Comparison of ENCODE assay signal across 12 cellular contexts in genomic region chr19:43751466-43752220, GRCh38. TPM values are rescaled to one million over a fixed set of nuclear protein-coding genes. Genes with fewer than 3 reads are reported as not detected.
DNase-seq lines count a peak whose midpoint lies in the region; ATAC-seq and TF ChIP-seq lines count a peak whose summit lies in the region.
"Had no signal": no experiment of that assay in that cellular context is flagged by ENCODE, and none has a peak within 500 bp of the region (broad histone marks: within the 10 kb centered on the region; RNA-seq: fewer than 3 reads in every experiment).

No MANE protein-coding gene starts in this region.

- H3K4me3 Mint-ChIP-seq in IgD-negative memory B cell, result peak overlapping the region in 2 of 4 donors; percentile 5 to 99

- H3K4me3 ChIP-seq in AG10803 (ENCODE audit: low read length) (no peak overlapping the region), cardiac fibroblast (replicated peaks in 1 of 2; ENCODE audit: low read depth in 2 of 2, low read length in 2 of 2) (no peak overlapping the region), Peyer's patch (no peak overlapping the region)
- H3K4me3 ChIP-seq: BLaER1, esophagus muscularis mucosa, prostate gland had no signal

- peaks cover 0 to 40% (median 0%) of the 10 kb centered on the region in 3 donors for H3K36me3 ChIP-seq in Peyer's patch

- no peaks in the 10 kb centered on the region for H3K9me3 ChIP-seq in Peyer's patch
- H3K9me3 ChIP-seq: BLaER1, esophagus muscularis mucosa, prostate gland had no signal

- peak overlapping the region in 2 of 3 donors; percentile 54 to 99 for H3K27ac Mint-ChIP-seq in IgD-negative memory B cell

- H3K27me3 ChIP-seq in Peyer's patch, result no peaks in the 10 kb centered on the region
- H3K27me3 ChIP-seq: BLaER1, esophagus muscularis mucosa had no signal

- no peak for TF ChIP-seq POLR2A in Peyer's patch (IDR thresholded peaks at IDR 0.05)

- H3K36me3 Mint-ChIP-seq in IgD-negative memory B cell, result peaks cover 9% of the 10 kb centered on the region

- H3K4me1 Mint-ChIP-seq in IgD-negative memory B cell, result peaks cover 49 to 56% (median 53%) of the 10 kb centered on the region in 3 donors

- no peaks in the 10 kb centered on the region for H3K27me3 Mint-ChIP-seq in IgD-negative memory B cell

- H3K4me1 ChIP-seq in Peyer's patch, result peaks cover 0 to 16% (median 8%) of the 10 kb centered on the region in 4 donors
- H3K4me1 ChIP-seq: prostate gland had no signal

- H3K27ac ChIP-seq in Peyer's patch, result no peak overlapping the region
- H3K27ac ChIP-seq: BLaER1, prostate gland had no signal

- H3K9me3 Mint-ChIP-seq in IgD-negative memory B cell, result no peaks in the 10 kb centered on the region

- TF ChIP-seq CTCF in AG10803 (conservative IDR thresholded peaks at IDR 0.05; ENCODE audit: low read length) (no peak), cardiac fibroblast (IDR thresholded peaks at IDR 0.05; ENCODE audit: low read depth, low read length) (no peak), Peyer's patch (IDR thresholded peaks at IDR 0.05) (no peak), omental fat pad (IDR thresholded peaks at IDR 0.05) (no peak)

- DNase-seq in AG10803 (ENCODE audit: low read depth), result peak; percentile 70
- DNase-seq in cardiac fibroblast (ENCODE audit: low read depth in 2 of 2), result peak; percentile 13 to 43
- DNase-seq in GOT3 (lab: John Stamatoyannopoulos, UW), result no peak
- no peak for DNase-seq in Peyer's patch
- no peak for DNase-seq in omental fat pad (ENCODE audit: low spot score)
- DNase-seq: Kasumi-1, kidney, NCI-H526 treated with DMSO at 0.1 percent for 48 hours had no signal

- no peak for ATAC-seq in omental fat pad (ENCODE audit: low FRiP score)

RNA-seq across cellular contexts. Expression of gene SMG9, which starts 3.1 kb away (rescaled TPM):
- polyA plus RNA-seq in IgD-negative memory B cell, result 15.6 TPM
- total RNA-seq in Peyer's patch, result 10 to 100 TPM; 25.0 to 56.1 (median 40.8) TPM
- 10 to 100 TPM; 13.7 to 22.8 (median 15.5) TPM for total RNA-seq in omental fat pad

RNA-seq across cellular contexts. Expression of gene KCNN4, which starts 29.1 kb away (rescaled TPM):
- 87.9 TPM for polyA plus RNA-seq in IgD-negative memory B cell
- 10 to 100 TPM in 3 of 4 donors, 1 to 10 TPM in 1; 5.1 to 54.5 (median 33.1) TPM for total RNA-seq in Peyer's patch
- 10 to 100 TPM in 1 of 4 donors, 1 to 10 TPM in 2, under 1 TPM in 1; 0.74 to 19.1 (median 2.6) TPM for total RNA-seq in omental fat pad

RNA-seq across cellular contexts. Expression of gene IRGC, which starts 35.8 kb away (rescaled TPM):
- not detected for polyA plus RNA-seq in IgD-negative memory B cell
- total RNA-seq in Peyer's patch (not detected), omental fat pad (not detected)
- total RNA-seq: esophagus muscularis mucosa, kidney had no signal

RNA-seq across cellular contexts. Expression of gene LYPD5, which starts 50.6 kb away (rescaled TPM):
- not detected for polyA plus RNA-seq in IgD-negative memory B cell
- total RNA-seq in Peyer's patch, result 1 to 10 TPM in 1 of 4 donors, under 1 TPM in 1, not detected in 2; 0.27 to 1.7 TPM
- 10 to 100 TPM in 1 of 4 donors, 1 to 10 TPM in 2, under 1 TPM in 1; 0.95 to 15.0 (median 2.4) TPM for total RNA-seq in omental fat pad

Comparison
In these comparisons a context has a peak if more than half of its experiments do, and no peak if none do; other contexts are left out.
1. DNase-seq: peak in AG10803 (single experiment) and cardiac fibroblast (2 of 2); none in GOT3 (single experiment), Peyer's patch (0 of 3) and omental fat pad (single experiment).